ENCODE assay signal across 1 cellular context in genomic region chr6:44377971-44378370, GRCh38.
TF ChIP-seq lines count a peak whose summit lies in the region.

No MANE protein-coding gene starts in this region.

TF ChIP-seq in HepG2, 621 proteins besides CTCF, POLR2A, EP300 and RAD21:
- peak; percentile 51; the same call in 1 of the 2 replicates for TF ChIP-seq PBX2 (CRISPR knock-in tag; IDR thresholded peaks at IDR 0.05)
- no peak for TF ChIP-seq SCMH1 (CRISPR knock-in tag; IDR thresholded peaks at IDR 0.05; ENCODE audit: borderline replicate concordance)
